1 cellular context compared by ENCODE assay signal in the genomic region with DNA sequence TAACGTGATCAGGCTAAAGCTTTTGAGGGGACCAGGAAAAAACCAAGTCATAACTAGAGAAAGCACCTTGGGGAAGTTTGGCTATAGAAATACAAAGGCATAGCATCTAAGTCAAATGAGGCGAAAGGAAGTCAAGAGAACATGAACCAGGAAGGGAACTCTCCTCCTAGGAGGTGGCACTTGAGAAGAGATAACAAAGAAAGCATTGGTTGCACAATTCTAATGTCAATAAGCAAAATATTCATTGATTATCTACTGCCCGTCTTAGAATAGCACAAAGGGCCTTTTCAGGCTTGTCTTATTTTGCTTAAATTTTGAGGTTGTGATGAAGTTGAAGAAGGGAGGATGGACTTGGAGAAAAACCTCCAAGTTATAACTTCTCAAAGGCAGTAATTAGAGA.
TF ChIP-seq lines count a peak whose summit lies in the region.

No MANE protein-coding gene starts in this region.

TF ChIP-seq in HepG2, 621 proteins besides CTCF, POLR2A, EP300 and RAD21 (continued from another document and continues in another):
- TF ChIP-seq, protein P1, sequence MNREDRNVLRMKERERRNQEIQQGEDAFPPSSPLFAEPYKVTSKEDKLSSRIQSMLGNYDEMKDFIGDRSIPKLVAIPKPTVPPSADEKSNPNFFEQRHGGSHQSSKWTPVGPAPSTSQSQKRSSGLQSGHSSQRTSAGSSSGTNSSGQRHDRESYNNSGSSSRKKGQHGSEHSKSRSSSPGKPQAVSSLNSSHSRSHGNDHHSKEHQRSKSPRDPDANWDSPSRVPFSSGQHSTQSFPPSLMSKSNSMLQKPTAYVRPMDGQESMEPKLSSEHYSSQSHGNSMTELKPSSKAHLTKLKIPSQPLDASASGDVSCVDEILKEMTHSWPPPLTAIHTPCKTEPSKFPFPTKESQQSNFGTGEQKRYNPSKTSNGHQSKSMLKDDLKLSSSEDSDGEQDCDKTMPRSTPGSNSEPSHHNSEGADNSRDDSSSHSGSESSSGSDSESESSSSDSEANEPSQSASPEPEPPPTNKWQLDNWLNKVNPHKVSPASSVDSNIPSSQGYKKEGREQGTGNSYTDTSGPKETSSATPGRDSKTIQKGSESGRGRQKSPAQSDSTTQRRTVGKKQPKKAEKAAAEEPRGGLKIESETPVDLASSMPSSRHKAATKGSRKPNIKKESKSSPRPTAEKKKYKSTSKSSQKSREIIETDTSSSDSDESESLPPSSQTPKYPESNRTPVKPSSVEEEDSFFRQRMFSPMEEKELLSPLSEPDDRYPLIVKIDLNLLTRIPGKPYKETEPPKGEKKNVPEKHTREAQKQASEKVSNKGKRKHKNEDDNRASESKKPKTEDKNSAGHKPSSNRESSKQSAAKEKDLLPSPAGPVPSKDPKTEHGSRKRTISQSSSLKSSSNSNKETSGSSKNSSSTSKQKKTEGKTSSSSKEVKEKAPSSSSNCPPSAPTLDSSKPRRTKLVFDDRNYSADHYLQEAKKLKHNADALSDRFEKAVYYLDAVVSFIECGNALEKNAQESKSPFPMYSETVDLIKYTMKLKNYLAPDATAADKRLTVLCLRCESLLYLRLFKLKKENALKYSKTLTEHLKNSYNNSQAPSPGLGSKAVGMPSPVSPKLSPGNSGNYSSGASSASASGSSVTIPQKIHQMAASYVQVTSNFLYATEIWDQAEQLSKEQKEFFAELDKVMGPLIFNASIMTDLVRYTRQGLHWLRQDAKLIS (CRISPR knock-in tag; IDR thresholded peaks at IDR 0.05), result no peak
- TF ChIP-seq ZBTB20 (CRISPR knock-in tag; IDR thresholded peaks at IDR 0.05; ENCODE audit: borderline replicate concordance, low read depth) (no peak), TRAFD1 (CRISPR knock-in tag; IDR thresholded peaks at IDR 0.05; ENCODE audit: borderline replicate concordance) (no peak), SAFB2 (CRISPR knock-in tag; IDR thresholded peaks at IDR 0.05; ENCODE audit: borderline replicate concordance, low read depth) (no peak), ZNF34 (CRISPR knock-in tag; IDR thresholded peaks at IDR 0.05; ENCODE audit: borderline replicate concordance) (no peak), ZNF546 (CRISPR knock-in tag; conservative IDR thresholded peaks at IDR 0.05) (no peak), GLMP (CRISPR knock-in tag; IDR thresholded peaks at IDR 0.05; ENCODE audit: borderline replicate concordance) (no peak), HIC2 (CRISPR knock-in tag; IDR thresholded peaks at IDR 0.05; ENCODE audit: low read depth) (no peak), CEBPG (CRISPR knock-in tag; IDR thresholded peaks at IDR 0.05) (peak; percentile 53), RXRB (CRISPR knock-in tag; IDR thresholded peaks at IDR 0.05; ENCODE audit: borderline replicate concordance) (no peak), TRIM24 (CRISPR knock-in tag; IDR thresholded peaks at IDR 0.05) (no peak), ZNF777 (CRISPR knock-in tag; IDR thresholded peaks at IDR 0.05) (no peak), WIZ (CRISPR knock-in tag; IDR thresholded peaks at IDR 0.05) (no peak), TP53 (CRISPR knock-in tag; conservative IDR thresholded peaks at IDR 0.05) (no peak), PAXIP1 (CRISPR knock-in tag; conservative IDR thresholded peaks at IDR 0.05) (peak; percentile 16; the same call in 1 of the 2 replicates), ZBTB39 (CRISPR knock-in tag; IDR thresholded peaks at IDR 0.05) (no peak), ZNF30 (CRISPR knock-in tag; IDR thresholded peaks at IDR 0.05) (no peak), ZNF335 (CRISPR knock-in tag; IDR thresholded peaks at IDR 0.05) (no peak), NRL (CRISPR knock-in tag; IDR thresholded peaks at IDR 0.05; ENCODE audit: borderline replicate concordance) (no peak), ZNF713 (CRISPR knock-in tag; IDR thresholded peaks at IDR 0.05) (no peak), PAWR (CRISPR knock-in tag; IDR thresholded peaks at IDR 0.05; ENCODE audit: borderline replicate concordance) (no peak), MED8 (CRISPR knock-in tag; IDR thresholded peaks at IDR 0.05; ENCODE audit: insufficient replicate concordance) (no peak), CEBPB (IDR thresholded peaks at IDR 0.05; ENCODE audit: borderline replicate concordance, low read depth, low read length) (peak; percentile 52; the same call in 1 of the 2 replicates), ARID2 (CRISPR knock-in tag; IDR thresholded peaks at IDR 0.05; ENCODE audit: borderline replicate concordance) (no peak), NR2F6 (IDR thresholded peaks at IDR 0.05) (no peak), NR2F6 (CRISPR knock-in tag; IDR thresholded peaks at IDR 0.05) (no peak), ZFP37 (CRISPR knock-in tag; IDR thresholded peaks at IDR 0.05; ENCODE audit: borderline replicate concordance) (no peak), SOX13 (IDR thresholded peaks at IDR 0.05) (no peak), SOX13 (CRISPR knock-in tag; conservative IDR thresholded peaks at IDR 0.05 in 1 of 2, IDR thresholded peaks at IDR 0.05 in 1 of 2) (peak in 1 of 2 experiments; percentile 58; a peak in 1 of 4 replicates)
- TF ChIP-seq, protein P2, sequence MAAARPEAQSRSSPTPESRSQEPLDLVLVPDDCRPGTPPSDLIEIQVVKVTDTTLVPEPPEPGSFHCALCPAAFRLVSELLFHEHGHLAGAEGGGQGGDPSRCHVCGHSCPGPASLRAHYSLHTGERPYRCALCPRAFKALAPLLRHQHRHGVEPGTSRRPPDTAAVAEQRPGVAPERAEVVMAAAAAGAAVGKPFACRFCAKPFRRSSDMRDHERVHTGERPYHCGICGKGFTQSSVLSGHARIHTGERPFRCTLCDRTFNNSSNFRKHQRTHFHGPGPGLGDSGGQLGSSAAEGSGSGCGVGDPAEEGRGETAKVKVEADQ (CRISPR knock-in tag; IDR thresholded peaks at IDR 0.05; ENCODE audit: borderline replicate concordance), result no peak
- TF ChIP-seq, protein P3, sequence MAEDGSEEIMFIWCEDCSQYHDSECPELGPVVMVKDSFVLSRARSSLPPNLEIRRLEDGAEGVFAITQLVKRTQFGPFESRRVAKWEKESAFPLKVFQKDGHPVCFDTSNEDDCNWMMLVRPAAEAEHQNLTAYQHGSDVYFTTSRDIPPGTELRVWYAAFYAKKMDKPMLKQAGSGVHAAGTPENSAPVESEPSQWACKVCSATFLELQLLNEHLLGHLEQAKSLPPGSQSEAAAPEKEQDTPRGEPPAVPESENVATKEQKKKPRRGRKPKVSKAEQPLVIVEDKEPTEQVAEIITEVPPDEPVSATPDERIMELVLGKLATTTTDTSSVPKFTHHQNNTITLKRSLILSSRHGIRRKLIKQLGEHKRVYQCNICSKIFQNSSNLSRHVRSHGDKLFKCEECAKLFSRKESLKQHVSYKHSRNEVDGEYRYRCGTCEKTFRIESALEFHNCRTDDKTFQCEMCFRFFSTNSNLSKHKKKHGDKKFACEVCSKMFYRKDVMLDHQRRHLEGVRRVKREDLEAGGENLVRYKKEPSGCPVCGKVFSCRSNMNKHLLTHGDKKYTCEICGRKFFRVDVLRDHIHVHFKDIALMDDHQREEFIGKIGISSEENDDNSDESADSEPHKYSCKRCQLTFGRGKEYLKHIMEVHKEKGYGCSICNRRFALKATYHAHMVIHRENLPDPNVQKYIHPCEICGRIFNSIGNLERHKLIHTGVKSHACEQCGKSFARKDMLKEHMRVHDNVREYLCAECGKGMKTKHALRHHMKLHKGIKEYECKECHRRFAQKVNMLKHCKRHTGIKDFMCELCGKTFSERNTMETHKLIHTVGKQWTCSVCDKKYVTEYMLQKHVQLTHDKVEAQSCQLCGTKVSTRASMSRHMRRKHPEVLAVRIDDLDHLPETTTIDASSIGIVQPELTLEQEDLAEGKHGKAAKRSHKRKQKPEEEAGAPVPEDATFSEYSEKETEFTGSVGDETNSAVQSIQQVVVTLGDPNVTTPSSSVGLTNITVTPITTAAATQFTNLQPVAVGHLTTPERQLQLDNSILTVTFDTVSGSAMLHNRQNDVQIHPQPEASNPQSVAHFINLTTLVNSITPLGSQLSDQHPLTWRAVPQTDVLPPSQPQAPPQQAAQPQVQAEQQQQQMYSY (CRISPR knock-in tag; IDR thresholded peaks at IDR 0.05), result no peak
